8 cellular contexts compared by ENCODE assay signal in the genomic region with DNA sequence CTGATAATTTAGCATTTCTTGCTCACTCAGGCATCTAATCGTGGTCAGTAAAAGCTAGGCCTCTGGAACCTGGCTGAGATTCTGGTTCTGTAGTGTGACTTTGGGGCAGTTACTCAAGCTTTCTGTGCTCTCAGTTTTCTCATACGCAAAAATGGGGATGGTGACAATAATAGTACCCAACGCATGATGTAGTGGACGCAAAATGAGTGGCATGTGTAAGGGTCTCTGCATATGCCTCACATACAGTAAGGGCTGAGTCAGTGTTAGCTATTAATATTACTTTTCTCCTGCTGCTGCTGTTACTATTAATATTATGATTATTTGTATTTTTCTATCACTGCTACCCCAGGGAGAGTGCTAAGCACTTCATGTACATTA. TPM values are rescaled to one million over a fixed set of nuclear protein-coding genes. Genes with fewer than 3 reads are reported as not detected.
DNase-seq lines count a peak whose midpoint lies in the region; ATAC-seq and TF ChIP-seq lines count a peak whose summit lies in the region.

No MANE protein-coding gene starts in this region.

- peaks cover 4% of the 10 kb centered on the region for H3K36me3 Mint-ChIP-seq in CD4-positive, CD25-positive, alpha-beta regulatory T cell

- H3K27me3 Mint-ChIP-seq in CD4-positive, CD25-positive, alpha-beta regulatory T cell: no peaks in the 10 kb centered on the region

- H3K27ac Mint-ChIP-seq in CD4-positive, CD25-positive, alpha-beta regulatory T cell: peak overlapping the region; percentile 12 to 92 (median 88)

- H4K20me1 ChIP-seq in neural cell (ENCODE audit: insufficient read depth): no peaks in the 10 kb centered on the region

- no peaks in the 10 kb centered on the region for H3K27me3 ChIP-seq in CD4-positive, CD25-positive, alpha-beta regulatory T cell (ENCODE audit: control insufficient read depth, insufficient read depth, low read length)
- H3K27me3 ChIP-seq in dorsolateral prefrontal cortex (no peaks in the 10 kb centered on the region), neural cell (ENCODE audit: insufficient read depth, low read depth, low read length) (no peaks in the 10 kb centered on the region)

- no peak for TF ChIP-seq EP300 in neural cell (conservative IDR thresholded peaks at IDR 0.05; ENCODE audit: poor library complexity, severe bottlenecking)

- H3K4me1 ChIP-seq in CD4-positive, CD25-positive, alpha-beta regulatory T cell (ENCODE audit: control insufficient read depth, insufficient read depth, low read length, poor library complexity, severe bottlenecking): peaks cover 16% of the 10 kb centered on the region

- H2AFZ ChIP-seq in neural cell (ENCODE audit: low read depth, low read length): peak overlapping the region; percentile 45

- H3K4me3 Mint-ChIP-seq in CD4-positive, CD25-positive, alpha-beta regulatory T cell: peak overlapping the region; percentile 92 to 96 (median 93)

- H3K27ac ChIP-seq in CD4-positive, CD25-positive, alpha-beta regulatory T cell (ENCODE audit: insufficient read depth, low read length, poor library complexity, severe bottlenecking): peak overlapping the region; percentile 15
- H3K27ac ChIP-seq in dorsolateral prefrontal cortex (peak overlapping the region in 3 of 59 donors; percentile 65 to 79 (median 79)), neural cell (ENCODE audit: low read length) (no peak overlapping the region)

- peaks cover 10% of the 10 kb centered on the region for H3K79me2 ChIP-seq in neural cell (replicated peaks; ENCODE audit: insufficient read depth, low read length)

- peak overlapping the region; percentile 93 for H3K4me3 ChIP-seq in CD4-positive, CD25-positive, alpha-beta regulatory T cell (ENCODE audit: low read depth, low read length)
- peak overlapping the region; percentile 54 to 97 (median 76) for H3K4me3 ChIP-seq in dorsolateral prefrontal cortex
- peak overlapping the region; percentile 83 for H3K4me3 ChIP-seq in neural cell (ENCODE audit: low read length)

- no peaks in the 10 kb centered on the region for H3F3A ChIP-seq in neural cell (ENCODE audit: insufficient read depth, low read length, poor library complexity, severe bottlenecking)

- DNase-seq in CD4-positive, CD25-positive, alpha-beta regulatory T cell: no peak
- DNase-seq in NAMALWA (ENCODE audit: low spot score) (peak; percentile 30), dorsolateral prefrontal cortex (no peak), MV-4-11 (lab: John Stamatoyannopoulos, UW) (no peak), NCI-H82 treated with DMSO at 0.1 percent for 48 hours (lab: John Stamatoyannopoulos, UW; ENCODE audit: unreplicated experiment) (no peak)

- no peaks in the 10 kb centered on the region for H3K9me2 ChIP-seq in neural cell (ENCODE audit: insufficient read depth, low read length)

- no peak for TF ChIP-seq RAD21 in neural cell (conservative IDR thresholded peaks at IDR 0.05)

- intact Hi-C loops in dorsolateral prefrontal cortex (cut with DNase I): loop anchor here (5.0 to 10.0 kb wide), 5 partner anchors 134 to 351 kb away; partner anchors contain the start of genes NANP (in 2 of the 2), ACSS1 (in 1 of the 2) and ZNF337 (in 1 of the 2)

- H3K9me3 Mint-ChIP-seq in CD4-positive, CD25-positive, alpha-beta regulatory T cell: peaks cover 0 to 10% (median 0%) of the 10 kb centered on the region in 7 donors

- ATAC-seq in CD4-positive, CD25-positive, alpha-beta regulatory T cell (ENCODE audit: low read depth in 2 of 2): no peak
- ATAC-seq in GM21367 (IDR thresholded peaks at IDR 0.05; ENCODE audit: unreplicated experiment) (no peak), HG03097 (IDR thresholded peaks at IDR 0.05; ENCODE audit: low FRiP score, unreplicated experiment) (no peak)

- peak overlapping the region; percentile 92 for H3K4me2 ChIP-seq in neural cell (ENCODE audit: low read length)

- peaks cover 7 to 10% of the 10 kb centered on the region in 2 experiments for H3K9me3 ChIP-seq in CD4-positive, CD25-positive, alpha-beta regulatory T cell (ENCODE audit: control insufficient read depth in 2 of 2, low read length in 2 of 2)
- H3K9me3 ChIP-seq in neural cell (ENCODE audit: low read length): peaks cover 6% of the 10 kb centered on the region

- TF ChIP-seq CTCF in dorsolateral prefrontal cortex (IDR thresholded peaks at IDR 0.05 in 54 of 56, conservative IDR thresholded peaks at IDR 0.05 in 2 of 56; ENCODE audit: low read depth in 1 of 56, partially characterized antibody in 56 of 56) (no peak), neural cell (IDR thresholded peaks at IDR 0.05; ENCODE audit: poor library complexity, severe bottlenecking) (no peak)

- no peaks in the 10 kb centered on the region for H3K36me3 ChIP-seq in CD4-positive, CD25-positive, alpha-beta regulatory T cell (ENCODE audit: control insufficient read depth, insufficient read depth, low read length)
- H3K36me3 ChIP-seq in neural cell (ENCODE audit: insufficient read depth, low read length): no peaks in the 10 kb centered on the region

- H3K4me1 Mint-ChIP-seq in CD4-positive, CD25-positive, alpha-beta regulatory T cell: peaks cover 7 to 30% (median 21%) of the 10 kb centered on the region in 4 donors

- peak overlapping the region; percentile 50 for H3K9ac ChIP-seq in neural cell (ENCODE audit: low read length)

TF ChIP-seq in neural cell, 6 proteins besides CTCF, POLR2A, EP300 and RAD21:
- TF ChIP-seq MXI1 (conservative IDR thresholded peaks at IDR 0.05; ENCODE audit: poor library complexity, severe bottlenecking) (no peak), POLR2AphosphoS5 (IDR thresholded peaks at IDR 0.05) (no peak), EZH2 (IDR thresholded peaks at IDR 0.05; ENCODE audit: borderline replicate concordance, insufficient read depth, low read length, poor library complexity, severe bottlenecking) (no peak), SMC3 (conservative IDR thresholded peaks at IDR 0.05; ENCODE audit: poor library complexity) (no peak), TAF1 (IDR thresholded peaks at IDR 0.05; ENCODE audit: low read depth) (no peak), REST (IDR thresholded peaks at IDR 0.05; ENCODE audit: borderline replicate concordance) (no peak)

RNA-seq across cellular contexts. Expression of gene GINS1, which starts 0.7 kb away (rescaled TPM):
- 0.76 TPM for total RNA-seq in CD4-positive, CD25-positive, alpha-beta regulatory T cell
- polyA plus RNA-seq in CD4-positive, CD25-positive, alpha-beta regulatory T cell: 1 to 10 TPM in 3 of 4 donors, under 1 TPM in 1; 0.54 to 1.8 (median 1.3) TPM
- 1 to 10 TPM; 1.5 to 7.8 (median 3.0) TPM for total RNA-seq in dorsolateral prefrontal cortex
- 3.8 and 4.5 TPM in 2 replicates for polyA plus RNA-seq in neural cell
- 7.4 and 7.5 TPM in 2 replicates for polyA minus RNA-seq in neural cell

RNA-seq across cellular contexts. Expression of gene ABHD12, which starts 17.5 kb away (rescaled TPM):
- total RNA-seq in CD4-positive, CD25-positive, alpha-beta regulatory T cell: 27.9 TPM
- 10 to 100 TPM; 26.8 to 44.1 (median 28.6) TPM for polyA plus RNA-seq in CD4-positive, CD25-positive, alpha-beta regulatory T cell
- total RNA-seq in dorsolateral prefrontal cortex: 100 to 1,000 TPM in 95 of 120 experiments, 10 to 100 TPM in 25; 79.8 to 142 (median 109) TPM
- 32.3 and 48.4 TPM in 2 replicates for polyA plus RNA-seq in neural cell
- 46.8 and 51.6 TPM in 2 replicates for polyA minus RNA-seq in neural cell
